Comparison of ENCODE assay signal across 7 cellular contexts in the genomic region with DNA sequence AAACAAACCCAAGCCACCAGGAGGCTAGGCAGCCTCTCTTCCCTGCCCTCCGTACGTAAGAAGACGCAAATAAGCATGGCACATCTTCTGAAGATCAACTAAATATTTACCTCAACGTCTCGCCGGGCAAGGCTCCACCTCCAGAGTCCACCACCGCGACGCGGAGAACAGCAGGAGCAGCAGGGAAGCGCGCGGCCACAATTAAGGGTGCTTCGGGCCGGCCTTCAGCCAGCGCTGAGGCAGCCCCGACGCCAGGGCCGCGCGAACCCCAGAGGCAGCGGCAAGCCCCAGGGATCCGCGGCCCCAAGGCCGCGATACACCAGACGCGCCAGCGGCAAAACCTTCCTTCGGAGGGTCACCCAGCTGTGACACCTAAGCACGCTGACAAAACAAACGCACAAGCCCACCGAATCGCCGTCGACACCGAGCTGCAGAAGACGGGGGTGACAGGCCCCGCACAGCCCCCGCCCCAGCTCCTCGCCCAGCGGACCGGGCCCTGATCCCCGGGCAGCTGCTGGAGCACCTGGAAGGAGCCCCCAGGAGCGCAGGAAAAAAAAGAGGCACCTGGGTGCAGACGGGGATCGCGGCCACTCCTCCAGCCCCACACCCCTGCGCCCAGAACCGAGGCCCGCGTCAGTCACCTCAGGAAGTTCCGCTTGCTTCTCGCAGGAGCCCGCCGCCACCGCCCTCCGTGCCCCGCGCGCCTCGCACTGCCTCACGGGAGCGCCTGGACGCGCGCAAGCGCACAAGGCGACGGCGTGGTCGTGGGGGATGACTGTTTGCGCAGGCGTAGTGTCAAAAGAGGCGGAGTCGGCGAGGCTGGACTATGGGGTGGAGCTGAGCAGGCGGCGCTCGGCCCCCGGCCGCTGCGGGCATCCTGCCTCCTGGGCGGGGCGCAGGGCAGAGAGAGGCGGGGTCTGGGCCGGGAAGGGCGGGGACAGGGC. TPM values are rescaled to one million over a fixed set of nuclear protein-coding genes. Genes with fewer than 3 reads are reported as not detected.
DNase-seq lines count a peak whose midpoint lies in the region; ATAC-seq, FAIRE-seq and TF ChIP-seq lines count a peak whose summit lies in the region.

HAUS3 (minus strand) TSS at position 712 of the 944 bp plus-strand sequence. CDS start 1,175 bp downstream, outside the sequence.
POLN (minus strand) TSS at position 712 of the 944 bp plus-strand sequence. CDS start 12,890 bp downstream, outside the sequence.

- DNase-seq in GM18507 (ENCODE audit: extremely low spot score, insufficient read length, low read depth) (peak; percentile 97), NCI-H2029 (lab: John Stamatoyannopoulos, UW) (peak; percentile 91), T-helper 9 cell (peak; percentile 98), astrocyte of the spinal cord (ENCODE audit: low read depth, low spot score) (peak; percentile 97), hypothalamus (lab: John Stamatoyannopoulos, UW) (peak; percentile 76 to 99 (median 97)), sciatic nerve (ENCODE audit: low spot score) (peak; percentile 100)

- H3K4me3 ChIP-seq in astrocyte of the spinal cord (ENCODE audit: low read depth, low read length) = peak within 1 kb of the TSS; percentile 90

- intact Hi-C loops in sciatic nerve (cut with DNase I) = no loop called here

- ATAC-seq in HG02973 (IDR thresholded peaks at IDR 0.05; ENCODE audit: unreplicated experiment) (peak; percentile 82), sciatic nerve (peak; percentile 98)

- in situ Hi-C loops in astrocyte of the spinal cord (cut with HindIII; ENCODE audit: low sequenced_read_pairs) = no loop called here

- peak; percentile 8 for TF ChIP-seq CTCF in astrocyte of the spinal cord (IDR thresholded peaks at IDR 0.05; ENCODE audit: low read depth, low read length)

- peak; percentile 99 for FAIRE-seq in GM18507 (lab: Jason Lieb, UNC)

RNA-seq across cellular contexts. Expression of gene HAUS3, which starts in this region (rescaled TPM):
- 15.4 TPM for total RNA-seq in sciatic nerve

RNA-seq across cellular contexts. Expression of gene POLN, which starts in this region (rescaled TPM):
- 7.7 TPM for total RNA-seq in sciatic nerve

Comparison
In these comparisons a context has a peak if more than half of its experiments do, and no peak if none do; other contexts are left out.
1. Peak in every context shown above with its lines: DNase-seq, ATAC-seq and H3K4me3 ChIP-seq.